25 cellular contexts compared by ENCODE assay signal in genomic region chr20:54429364-54429763, GRCh38. TPM values are rescaled to one million over a fixed set of nuclear protein-coding genes. Genes with fewer than 3 reads are reported as not detected.
"Had no signal": no experiment of that assay in that cellular context is flagged by ENCODE, and none has a peak within 500 bp of the region (broad histone marks: within the 10 kb centered on the region; RNA-seq: fewer than 3 reads in every experiment).

No MANE protein-coding gene starts in this region.

- H3K4me2 ChIP-seq: PC-9 had no signal

- H3K27me3 ChIP-seq: adrenal gland had no signal

- ATAC-seq: activated CD8-positive, alpha-beta T cell treated with anti-CD3 and anti-CD28 coated beads, Interleukin-2, amount 10 ng/mL, durations not matched to agents 7 days and 5 days; K562; WTC11 had no signal

- H3K9me3 ChIP-seq: adrenal gland had no signal

- FAIRE-seq: bronchial epithelial cell, K562 had no signal

- DNase-seq: activated CD4-positive, alpha-beta T cell treated with anti-CD3 and anti-CD28 coated beads for 48 hours; activated CD4-positive, alpha-beta T cell treated with anti-CD3 and anti-CD28 coated beads, Interleukin-2, amount 50 U/mL, for 4 hours; activated CD4-positive, CD25-positive, alpha-beta regulatory T cell treated with anti-CD3 and anti-CD28 coated beads, Interleukin-2, amount 50 U/mL, for 72 hours; activated CD8-positive, alpha-beta memory T cell treated with anti-CD3 and anti-CD28 coated beads, Interleukin-2, amount 50 U/mL, for 48 hours; activated CD8-positive, alpha-beta T cell treated with anti-CD3 and anti-CD28 coated beads, Interleukin-2, amount 10 ng/mL, durations not matched to agents 7 days and 5 days; activated naive CD4-positive, alpha-beta T cell treated with anti-CD3 and anti-CD28 coated beads, Interleukin-2, amount 50 U/mL, for 16 hours; activated naive CD8-positive, alpha-beta T cell treated with anti-CD3 and anti-CD28 coated beads, Interleukin-2, amount 10 ng/mL, durations not matched to agents 7 days and 5 days; activated T-cell treated with anti-CD3 and anti-CD28 coated beads, Interleukin-2, amount 50 U/mL, for 1 hour; adrenal gland; anterior cingulate cortex; central memory CD4-positive, alpha-beta T cell; Karpas-422; MM.1S; NCI-H1105; NCI-H1436 treated with DMSO at 0.1 percent for 48 hours; NCI-H187; NCI-H2081; NCI-H446; NCI-H524; PC-9; SIG-M5; SW 1271 had no signal

- H3K27ac ChIP-seq: adrenal gland, PC-9 had no signal

- H3K36me3 ChIP-seq: adrenal gland had no signal

- H3K4me3 ChIP-seq: adrenal gland, K562, PC-9 had no signal

- H3K4me1 ChIP-seq: adrenal gland had no signal

- H2AFZ ChIP-seq: PC-9 had no signal

RNA-seq across cellular contexts. Expression of gene DOK5, which starts 46.0 kb away (rescaled TPM):
- total RNA-seq: activated CD8-positive, alpha-beta T cell treated with anti-CD3 and anti-CD28 coated beads, Interleukin-2, amount 10 ng/mL, durations not matched to agents 7 days and 5 days; activated naive CD8-positive, alpha-beta T cell treated with anti-CD3 and anti-CD28 coated beads, Interleukin-2, amount 10 ng/mL, durations not matched to agents 7 days and 5 days; bronchial epithelial cell; K562; PC-9 had no signal
- polyA plus RNA-seq: K562 had no signal
